In the genomic region with DNA sequence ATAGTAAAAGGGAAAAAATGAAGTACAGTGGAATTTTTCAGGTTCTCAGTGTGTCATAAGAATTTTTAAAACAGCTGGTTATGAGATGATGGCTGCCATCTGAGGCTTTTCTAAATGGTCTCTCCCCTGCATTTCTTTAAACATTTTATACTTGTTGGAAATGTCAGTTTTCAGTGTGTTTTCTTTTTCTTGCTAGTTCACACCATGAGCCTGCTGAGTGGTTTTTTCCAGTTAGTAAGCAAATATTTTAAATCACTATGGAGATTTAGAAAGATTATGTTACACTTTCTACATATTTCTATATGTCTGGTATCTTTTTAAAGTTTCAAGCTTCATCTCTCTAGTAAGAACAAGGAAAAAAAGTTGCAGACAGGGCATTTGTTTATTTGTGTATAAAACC, we compare ENCODE assay signal across 12 cellular contexts. TPM values are rescaled to one million over a fixed set of nuclear protein-coding genes. Genes with fewer than 3 reads are reported as not detected.
DNase-seq lines count a peak whose midpoint lies in the region; ATAC-seq and TF ChIP-seq lines count a peak whose summit lies in the region.
"Had no signal": no experiment of that assay in that cellular context is flagged by ENCODE, and none has a peak within 500 bp of the region (broad histone marks: within the 10 kb centered on the region; RNA-seq: fewer than 3 reads in every experiment).

No MANE protein-coding gene starts in this region.

- POLR2A ChIA-PET in activated CD4-positive, alpha-beta T cell treated with anti-CD3 and anti-CD28 coated beads, Interleukin-2, amount 10 ng/mL, durations not matched to agents 7 days and 5 days (lab: Charles Lee), result interaction anchor here (0.7 kb wide), 1 partner anchor 926 kb away, joined by 3 read pairs; no protein-coding TSS in a partner anchor
- POLR2A ChIA-PET in SK-N-SH (lab: Yijun Ruan, JAX), result no interaction called here

- TF ChIP-seq CTCF in SK-N-SH (IDR thresholded peaks at IDR 0.05) (no peak), parathyroid adenoma (IDR thresholded peaks at IDR 0.05) (no peak), lower lobe of right lung (IDR thresholded peaks at IDR 0.05) (no peak), lower leg skin (IDR thresholded peaks at IDR 0.05) (no peak)

- no peaks in the 10 kb centered on the region for H3K9me2 ChIP-seq in SK-N-SH

- peaks cover 58% of the 10 kb centered on the region for H4K20me1 ChIP-seq in SK-N-SH (ENCODE audit: insufficient read depth)

- H3K79me2 ChIP-seq in SK-N-SH (ENCODE audit: insufficient read depth) (peaks cover 100% of the 10 kb centered on the region), parathyroid adenoma (peaks cover 10% of the 10 kb centered on the region)

- H3K4me1 Mint-ChIP-seq in activated CD4-positive, alpha-beta T cell treated with anti-CD3 and anti-CD28 coated beads, Interleukin-2, amount 10 ng/mL, durations not matched to agents 7 days and 5 days, result peaks cover 82% of the 10 kb centered on the region
- H3K4me1 Mint-ChIP-seq in effector memory CD8-positive, alpha-beta T cell (ENCODE audit: low read depth in 2 of 2), result peaks cover 49 to 78% of the 10 kb centered on the region in 2 donors

- H3K4me3 Mint-ChIP-seq in activated CD4-positive, alpha-beta T cell treated with anti-CD3 and anti-CD28 coated beads, Interleukin-2, amount 10 ng/mL, durations not matched to agents 7 days and 5 days, result peak overlapping the region; percentile 37
- peak overlapping the region; percentile 25 to 38 for H3K4me3 Mint-ChIP-seq in effector memory CD8-positive, alpha-beta T cell

- peaks cover 40 to 65% of the 10 kb centered on the region in 2 experiments for H3K36me3 ChIP-seq in SK-N-SH (replicated peaks in 1 of 2; ENCODE audit: control insufficient read depth in 1 of 2, insufficient read depth in 2 of 2, low read length in 1 of 2)
- no peaks in the 10 kb centered on the region for H3K36me3 ChIP-seq in parathyroid adenoma (ENCODE audit: control insufficient read depth, insufficient read depth, low read length)
- H3K36me3 ChIP-seq in lower lobe of right lung, result peaks cover 33% of the 10 kb centered on the region

- no peaks in the 10 kb centered on the region for H3K27me3 Mint-ChIP-seq in activated CD4-positive, alpha-beta T cell treated with anti-CD3 and anti-CD28 coated beads, Interleukin-2, amount 10 ng/mL, durations not matched to agents 7 days and 5 days
- no peaks in the 10 kb centered on the region for H3K27me3 Mint-ChIP-seq in effector memory CD8-positive, alpha-beta T cell

- H3K9me3 ChIP-seq in SK-N-SH, result no peaks in the 10 kb centered on the region
- no peaks in the 10 kb centered on the region for H3K9me3 ChIP-seq in parathyroid adenoma (ENCODE audit: control insufficient read depth, low read length)
- no peaks in the 10 kb centered on the region for H3K9me3 ChIP-seq in lower lobe of right lung

- no peak for DNase-seq in activated CD4-positive, alpha-beta T cell treated with anti-CD3 and anti-CD28 coated beads, Interleukin-2, amount 10 ng/mL, durations not matched to agents 7 days and 5 days
- no peak for DNase-seq in activated CD4-positive, alpha-beta T cell treated with anti-CD3 and anti-CD28 coated beads for 48 hours
- DNase-seq in SK-N-SH (no peak), lower lobe of right lung (no peak), lower leg skin (ENCODE audit: low spot score in 2 of 2) (no peak)
- DNase-seq in effector memory CD8-positive, alpha-beta T cell, result no peak
- DNase-seq: ACHN, KBM-7, NCI-H2029, SW 1271 had no signal

- H3K4me1 ChIP-seq in SK-N-SH (ENCODE audit: control insufficient read depth in 1 of 2, insufficient read depth in 2 of 2, low read depth in 1 of 2, low read length in 1 of 2), result peaks cover 17 to 33% of the 10 kb centered on the region in 2 experiments; a peak in 3 of 4 replicates
- no peaks in the 10 kb centered on the region for H3K4me1 ChIP-seq in parathyroid adenoma
- peaks cover 74% of the 10 kb centered on the region for H3K4me1 ChIP-seq in lower lobe of right lung

- H3K4me2 ChIP-seq in SK-N-SH, result peak overlapping the region; percentile 41; the same call in 1 of the 2 replicates
- peak overlapping the region; percentile 12 for H3K4me2 ChIP-seq in parathyroid adenoma (ENCODE audit: low read length)

- H3K36me3 Mint-ChIP-seq in activated CD4-positive, alpha-beta T cell treated with anti-CD3 and anti-CD28 coated beads, Interleukin-2, amount 10 ng/mL, durations not matched to agents 7 days and 5 days (ENCODE audit: low read depth), result peaks cover 54% of the 10 kb centered on the region
- peaks cover 50% of the 10 kb centered on the region for H3K36me3 Mint-ChIP-seq in effector memory CD8-positive, alpha-beta T cell (ENCODE audit: insufficient read depth)

- CTCF ChIA-PET in activated CD4-positive, alpha-beta T cell treated with anti-CD3 and anti-CD28 coated beads, Interleukin-2, amount 10 ng/mL, durations not matched to agents 7 days and 5 days (lab: Charles Lee), result interaction anchor here (1.0 to 5.0 kb wide), 2 partner anchors 10 to 38 kb away, joined by 3 to 42 read pairs; partner anchors contain the start of gene RBM15
- CTCF ChIA-PET in SK-N-SH (lab: Yijun Ruan, JAX), result interaction anchor here (0.8 to 4.1 kb wide), 7 partner anchors 9 to 816 kb away, joined by 3 to 20 read pairs (median 4); partner anchors contain the start of gene RBM15

- no peaks in the 10 kb centered on the region for H3K9me3 Mint-ChIP-seq in activated CD4-positive, alpha-beta T cell treated with anti-CD3 and anti-CD28 coated beads, Interleukin-2, amount 10 ng/mL, durations not matched to agents 7 days and 5 days
- H3K9me3 Mint-ChIP-seq in effector memory CD8-positive, alpha-beta T cell, result no peaks in the 10 kb centered on the region

- H3K9ac ChIP-seq in SK-N-SH (no peak overlapping the region; the same call in 1 of the 2 replicates), parathyroid adenoma (no peak overlapping the region)

- H2AFZ ChIP-seq in SK-N-SH (ENCODE audit: low read depth), result no peak overlapping the region
- no peak overlapping the region for H2AFZ ChIP-seq in parathyroid adenoma

- H3K4me3 ChIP-seq in SK-N-SH (ENCODE audit: low read depth in 2 of 2, low read length in 1 of 2) (no peak overlapping the region), parathyroid adenoma (ENCODE audit: low read depth, low read length) (no peak overlapping the region), lower lobe of right lung (no peak overlapping the region), lower leg skin (ENCODE audit: low read depth, poor library complexity, severe bottlenecking) (no peak overlapping the region)

- no peak for ATAC-seq in effector memory CD8-positive, alpha-beta T cell (replicated peaks)
- ATAC-seq in lower lobe of right lung, result no peak
- ATAC-seq in GM21717 (IDR thresholded peaks at IDR 0.05; ENCODE audit: unreplicated experiment), result no peak

- H3K27ac Mint-ChIP-seq in activated CD4-positive, alpha-beta T cell treated with anti-CD3 and anti-CD28 coated beads, Interleukin-2, amount 10 ng/mL, durations not matched to agents 7 days and 5 days, result peak overlapping the region; percentile 43
- peak overlapping the region; percentile 20 to 32 for H3K27ac Mint-ChIP-seq in effector memory CD8-positive, alpha-beta T cell

- no peaks in the 10 kb centered on the region for H3K27me3 ChIP-seq in SK-N-SH (ENCODE audit: insufficient read depth)
- H3K27me3 ChIP-seq in parathyroid adenoma (ENCODE audit: control insufficient read depth, insufficient read depth, low read length), result no peaks in the 10 kb centered on the region
- H3K27me3 ChIP-seq in lower lobe of right lung (ENCODE audit: low read depth), result no peaks in the 10 kb centered on the region

- intact Hi-C loops in lower lobe of right lung (cut with DNase I), result no loop called here
- intact Hi-C loops in lower leg skin (cut with DNase I; ENCODE audit: low total_unique reads), result no loop called here

- TF ChIP-seq RAD21 in SK-N-SH (IDR thresholded peaks at IDR 0.05; ENCODE audit: low read length), result no peak

- peak overlapping the region in 1 of 2 experiments; percentile 41; a peak in 2 of 4 replicates for H3K27ac ChIP-seq in SK-N-SH (ENCODE audit: low read depth in 2 of 2, low read length in 1 of 2)
- no peak overlapping the region for H3K27ac ChIP-seq in parathyroid adenoma
- no peak overlapping the region for H3K27ac ChIP-seq in lower lobe of right lung

- H3F3A ChIP-seq in SK-N-SH (replicated peaks; ENCODE audit: insufficient read depth), result peaks cover 5% of the 10 kb centered on the region

- TF ChIP-seq POLR2A in lower leg skin (IDR thresholded peaks at IDR 0.05), result no peak

- no peak for TF ChIP-seq EP300 in SK-N-SH (IDR thresholded peaks at IDR 0.05; ENCODE audit: borderline replicate concordance in 1 of 2, low read depth in 1 of 2, low read length in 1 of 2)

TF ChIP-seq in SK-N-SH, 30 proteins besides CTCF, POLR2A, EP300 and RAD21 (continues in another document):
- no peak for TF ChIP-seq RCOR1 (IDR thresholded peaks at IDR 0.05; ENCODE audit: low read length)
- no peak for TF ChIP-seq MAX (IDR thresholded peaks at IDR 0.05; ENCODE audit: low read depth)
- TF ChIP-seq FOSL2 (IDR thresholded peaks at IDR 0.05; ENCODE audit: borderline replicate concordance, low read depth), result no peak
- no peak for TF ChIP-seq EZH2phosphoT487 (IDR thresholded peaks at IDR 0.05; ENCODE audit: borderline replicate concordance, low read depth)
- TF ChIP-seq NRF1 (IDR thresholded peaks at IDR 0.05; ENCODE audit: low read depth, low read length), result no peak

RNA-seq across cellular contexts. Expression of gene RBM15, which starts 9.6 kb away (rescaled TPM):
- total RNA-seq in activated CD4-positive, alpha-beta T cell treated with anti-CD3 and anti-CD28 coated beads, Interleukin-2, amount 10 ng/mL, durations not matched to agents 7 days and 5 days, result 10 to 100 TPM; 69.9 to 71.2 TPM
- polyA plus RNA-seq in SK-N-SH (2012; rRNA removed), result 3.8 and 4.7 TPM in 2 replicates
- polyA plus RNA-seq in SK-N-SH (2012; cell fraction: cytosol; rRNA removed), result 2.6 and 3.5 TPM in 2 replicates
- 6.0 and 7.0 TPM in 2 replicates for polyA plus RNA-seq in SK-N-SH (2012; cell fraction: nucleus; rRNA removed)
- total RNA-seq in lower lobe of right lung (23.3 TPM), lower leg skin (10 to 100 TPM; 18.3 to 37.1 (median 21.1) TPM)

RNA-seq across cellular contexts. Expression of gene SLC16A4, which starts 42.1 kb away (rescaled TPM):
- total RNA-seq in activated CD4-positive, alpha-beta T cell treated with anti-CD3 and anti-CD28 coated beads, Interleukin-2, amount 10 ng/mL, durations not matched to agents 7 days and 5 days, result under 1 TPM in 1 of 2 experiments, not detected in 1; 0.27 TPM
- polyA plus RNA-seq in SK-N-SH (2012; rRNA removed), result 3.0 and 5.2 TPM in 2 replicates
- polyA plus RNA-seq in SK-N-SH (2012; cell fraction: cytosol; rRNA removed), result 5.5 and 5.8 TPM in 2 replicates
- polyA plus RNA-seq in SK-N-SH (2012; cell fraction: nucleus; rRNA removed), result 1.4 and 3.2 TPM in 2 replicates
- total RNA-seq in lower lobe of right lung (9.6 TPM), lower leg skin (1 to 10 TPM in 2 of 4 donors, under 1 TPM in 2; 0.21 to 1.6 (median 0.89) TPM)

RNA-seq across cellular contexts. Expression of gene LAMTOR5, which starts 58.7 kb away (rescaled TPM):
- total RNA-seq in activated CD4-positive, alpha-beta T cell treated with anti-CD3 and anti-CD28 coated beads, Interleukin-2, amount 10 ng/mL, durations not matched to agents 7 days and 5 days, result 100 to 1,000 TPM; 113 to 120 TPM
- polyA plus RNA-seq in SK-N-SH (2012; rRNA removed), result 442 and 636 TPM in 2 replicates
- 477 and 520 TPM in 2 replicates for polyA plus RNA-seq in SK-N-SH (2012; cell fraction: cytosol; rRNA removed)
- polyA plus RNA-seq in SK-N-SH (2012; cell fraction: nucleus; rRNA removed), result 159 and 164 TPM in 2 replicates
- 121 TPM for total RNA-seq in lower lobe of right lung
- total RNA-seq in lower leg skin, result 10 to 100 TPM; 47.7 to 76.1 (median 67.0) TPM
